15 cellular contexts compared by ENCODE assay signal in genomic region chr1:77534456-77534855, GRCh38.
A peak's percentile ranks its signal among the peaks of the same experiment; 100 is the strongest.
DNase-seq lines count a peak whose midpoint lies in the region; ATAC-seq and TF ChIP-seq lines count a peak whose summit lies in the region.
"Had no signal": no experiment of that assay in that cellular context is flagged by ENCODE, and none has a peak within 500 bp of the region (broad histone marks: within the 10 kb centered on the region; RNA-seq: fewer than 3 reads in every experiment).

No MANE protein-coding gene starts in this region.

- no peaks in the 10 kb centered on the region for H4K20me1 ChIP-seq in HCT116 (ENCODE audit: insufficient read depth)
- no peaks in the 10 kb centered on the region for H4K20me1 ChIP-seq in OCI-LY3 (ENCODE audit: insufficient read depth, low read length)

- no peak overlapping the region for H3K4me3 ChIP-seq in HCT116 (replicated peaks in 1 of 2; ENCODE audit: low read depth in 1 of 2, low read length in 2 of 2)
- H3K4me3 ChIP-seq in OCI-LY3 (ENCODE audit: low read length): peak overlapping the region; percentile 67
- no peak overlapping the region for H3K4me3 ChIP-seq in dorsolateral prefrontal cortex
- no peak overlapping the region for H3K4me3 ChIP-seq in neutrophil (ENCODE audit: low read depth in 1 of 2, low read length in 1 of 2)
- no peak overlapping the region for H3K4me3 ChIP-seq in H7 (ENCODE audit: insufficient read depth, low read depth, low read length)

- TF ChIP-seq CTCF in HCT116 (IDR thresholded peaks at IDR 0.05 in 2 of 3, conservative IDR thresholded peaks at IDR 0.05 in 1 of 3; ENCODE audit: borderline replicate concordance in 1 of 3, insufficient read depth in 1 of 3, low read depth in 2 of 3, low read length in 2 of 3) (no peak), OCI-LY3 (IDR thresholded peaks at IDR 0.05; ENCODE audit: low read depth, low read length) (no peak), dorsolateral prefrontal cortex (IDR thresholded peaks at IDR 0.05 in 54 of 56, conservative IDR thresholded peaks at IDR 0.05 in 2 of 56; ENCODE audit: low read depth in 1 of 56, partially characterized antibody in 56 of 56) (no peak), neutrophil (IDR thresholded peaks at IDR 0.05) (no peak)

- H3K9me3 Mint-ChIP-seq in activated CD4-positive, alpha-beta memory T cell treated with anti-CD3 and anti-CD28 coated beads for 36 hours: no peaks in the 10 kb centered on the region
- no peaks in the 10 kb centered on the region for H3K9me3 Mint-ChIP-seq in stimulated activated naive B cell treated with anti-CD40 and anti-IgM and Interleukin-4, amounts not matched to agents 10 μg/mL and 1 μg/mL and 100 μg/mL, for 72 hours
- H3K9me3 Mint-ChIP-seq: T-helper 1 cell treated with Interleukin-12 subunit alpha and Interleukin-12 subunit beta and Interleukin-4 antibody, amounts not matched to agents 30 μg/mL and 1 μg/mL, for 36 hours had no signal

- no peaks in the 10 kb centered on the region for H3K9me2 ChIP-seq in HCT116 (ENCODE audit: insufficient read depth)

- H3K36me3 ChIP-seq in HCT116 (ENCODE audit: control insufficient read depth in 1 of 2, insufficient read depth in 2 of 2, low read length in 2 of 2) (no peaks in the 10 kb centered on the region), OCI-LY3 (replicated peaks; ENCODE audit: low read depth, low read length) (no peaks in the 10 kb centered on the region), neutrophil (no peaks in the 10 kb centered on the region), H7 (replicated peaks; ENCODE audit: control insufficient read depth, insufficient read depth, low read length) (no peaks in the 10 kb centered on the region)
- H3K36me3 ChIP-seq: brain microvascular endothelial cell had no signal

- no TSS peak for BruUV-seq in HCT116 (replicated peaks; lab: Mats Ljungman, UMichigan)

- H2AFZ ChIP-seq in HCT116 (ENCODE audit: low read depth, low read length, poor library complexity, severe bottlenecking) (peak overlapping the region; percentile 98), OCI-LY3 (ENCODE audit: low read depth, low read length) (no peak overlapping the region)

- H3K9ac ChIP-seq in HCT116 (ENCODE audit: low read length): no peak overlapping the region
- H3K9ac ChIP-seq in OCI-LY3 (ENCODE audit: low read length): no peak overlapping the region

- H3K27me3 ChIP-seq in HCT116 (ENCODE audit: insufficient read depth, low read length): no peaks in the 10 kb centered on the region
- H3K27me3 ChIP-seq in OCI-LY3 (ENCODE audit: low read depth, low read length): no peaks in the 10 kb centered on the region
- no peaks in the 10 kb centered on the region for H3K27me3 ChIP-seq in dorsolateral prefrontal cortex
- H3K27me3 ChIP-seq in neutrophil: no peaks in the 10 kb centered on the region
- H3K27me3 ChIP-seq in H7 (ENCODE audit: control insufficient read depth, insufficient read depth, low read length): no peaks in the 10 kb centered on the region
- H3K27me3 ChIP-seq: brain microvascular endothelial cell had no signal

- CTCF ChIA-PET in HCT116 (lab: Charles Lee): interaction anchor here (0.6 to 1.5 kb wide), 2 partner anchors 7 to 245 kb away, joined by 4 to 7 read pairs; partner anchors contain the start of gene MIGA1
- CTCF ChIA-PET in activated CD4-positive, alpha-beta memory T cell treated with anti-CD3 and anti-CD28 coated beads for 36 hours (lab: Charles Lee): interaction anchor here (1.1 kb wide), 1 partner anchor 445 kb away, joined by 3 read pairs; no protein-coding TSS in a partner anchor

- H3K4me1 ChIP-seq in HCT116 (ENCODE audit: control insufficient read depth in 1 of 2, insufficient read depth in 2 of 2, low read length in 2 of 2) (peaks cover 19 to 57% of the 10 kb centered on the region in 2 experiments), OCI-LY3 (ENCODE audit: low read length) (peaks cover 10% of the 10 kb centered on the region), neutrophil (ENCODE audit: control insufficient read depth in 1 of 2, insufficient read depth in 1 of 2, low read depth in 1 of 2, low read length in 1 of 2) (peaks cover 19 to 20% of the 10 kb centered on the region in 2 experiments)

- H3K27ac ChIP-seq in HCT116 (ENCODE audit: low read depth, low read length) (no peak overlapping the region), OCI-LY3 (ENCODE audit: low read length) (no peak overlapping the region), dorsolateral prefrontal cortex (peak overlapping the region in 56 of 59 donors; percentile 1 to 94 (median 82)), neutrophil (peak overlapping the region; percentile 63)
- H3K27ac ChIP-seq: brain microvascular endothelial cell had no signal

- no peaks in the 10 kb centered on the region for H3K27me3 Mint-ChIP-seq in activated CD4-positive, alpha-beta memory T cell treated with anti-CD3 and anti-CD28 coated beads for 36 hours
- H3K27me3 Mint-ChIP-seq in stimulated activated naive B cell treated with anti-CD40 and anti-IgM and Interleukin-4, amounts not matched to agents 10 μg/mL and 1 μg/mL and 100 μg/mL, for 72 hours: peaks cover 4 to 5% of the 10 kb centered on the region in 2 donors
- H3K27me3 Mint-ChIP-seq: activated CD4-positive, alpha-beta T cell treated with anti-CD3 and anti-CD28 coated beads for 36 hours had no signal

- POLR2A ChIA-PET in HCT116 (lab: Charles Lee): no interaction called here
- POLR2A ChIA-PET in activated CD4-positive, alpha-beta memory T cell treated with anti-CD3 and anti-CD28 coated beads for 36 hours (lab: Charles Lee): no interaction called here

- intact Hi-C loops in HCT116 (cut with micrococcal nuclease): loop anchor here (10.0 kb wide), 2 partner anchors 370 to 580 kb away; no protein-coding TSS in a partner anchor
- intact Hi-C loops in dorsolateral prefrontal cortex (cut with DNase I): loop anchor here (5.0 to 10.0 kb wide), 6 partner anchors 137 to 387 kb away; partner anchors contain the start of genes AK5 (in 2 of the 2) and ZZZ3 (in 1 of the 2)
- intact Hi-C loops in activated CD4-positive, alpha-beta memory T cell treated with anti-CD3 and anti-CD28 coated beads for 36 hours (cut with micrococcal nuclease): loop anchor here (10.0 kb wide), 1 partner anchor 250 kb away; the partner anchor contains the start of gene AK5

- no peak for TF ChIP-seq RAD21 in HCT116 (IDR thresholded peaks at IDR 0.05; ENCODE audit: low read depth)

- no peaks in the 10 kb centered on the region for H3K36me3 Mint-ChIP-seq in activated CD4-positive, alpha-beta memory T cell treated with anti-CD3 and anti-CD28 coated beads for 36 hours
- no peaks in the 10 kb centered on the region for H3K36me3 Mint-ChIP-seq in stimulated activated naive B cell treated with anti-CD40 and anti-IgM and Interleukin-4, amounts not matched to agents 10 μg/mL and 1 μg/mL and 100 μg/mL, for 72 hours

- no peak overlapping the region for H3K4me3 Mint-ChIP-seq in activated CD4-positive, alpha-beta memory T cell treated with anti-CD3 and anti-CD28 coated beads for 36 hours
- H3K4me3 Mint-ChIP-seq in stimulated activated naive B cell treated with anti-CD40 and anti-IgM and Interleukin-4, amounts not matched to agents 10 μg/mL and 1 μg/mL and 100 μg/mL, for 72 hours: no peak overlapping the region
- H3K4me3 Mint-ChIP-seq: activated CD4-positive, alpha-beta T cell treated with anti-CD3 and anti-CD28 coated beads for 36 hours; B cell; T-helper 1 cell treated with Interleukin-12 subunit alpha and Interleukin-12 subunit beta and Interleukin-4 antibody, amounts not matched to agents 30 μg/mL and 1 μg/mL, for 36 hours had no signal

- H3K79me2 ChIP-seq in HCT116 (ENCODE audit: insufficient read depth, low read length) (no peaks in the 10 kb centered on the region), OCI-LY3 (ENCODE audit: low read length) (no peaks in the 10 kb centered on the region)

- H3K9me3 ChIP-seq in HCT116 (ENCODE audit: control insufficient read depth in 1 of 2, insufficient read depth in 1 of 2, low read depth in 1 of 2, low read length in 2 of 2): no peaks in the 10 kb centered on the region
- H3K9me3 ChIP-seq in OCI-LY3 (ENCODE audit: insufficient read depth, low read length): no peaks in the 10 kb centered on the region
- H3K9me3 ChIP-seq in neutrophil: no peaks in the 10 kb centered on the region

- TF ChIP-seq POLR2A in HCT116 (IDR thresholded peaks at IDR 0.05; ENCODE audit: borderline replicate concordance, extremely low read depth, insufficient read depth, insufficient read length): no peak

- peaks cover 4% of the 10 kb centered on the region for H3K4me1 Mint-ChIP-seq in activated CD4-positive, alpha-beta memory T cell treated with anti-CD3 and anti-CD28 coated beads for 36 hours (ENCODE audit: low read depth)
- peaks cover 8 to 13% of the 10 kb centered on the region in 2 donors for H3K4me1 Mint-ChIP-seq in stimulated activated naive B cell treated with anti-CD40 and anti-IgM and Interleukin-4, amounts not matched to agents 10 μg/mL and 1 μg/mL and 100 μg/mL, for 72 hours

- ATAC-seq in HCT116: no peak
- ATAC-seq in stimulated activated naive B cell treated with anti-CD40 and anti-IgM and Interleukin-4, amounts not matched to agents 10 μg/mL and 1 μg/mL and 100 μg/mL, for 72 hours (replicated peaks): no peak

- no peak overlapping the region for H3K27ac Mint-ChIP-seq in activated CD4-positive, alpha-beta memory T cell treated with anti-CD3 and anti-CD28 coated beads for 36 hours
- no peak overlapping the region for H3K27ac Mint-ChIP-seq in stimulated activated naive B cell treated with anti-CD40 and anti-IgM and Interleukin-4, amounts not matched to agents 10 μg/mL and 1 μg/mL and 100 μg/mL, for 72 hours
- H3K27ac Mint-ChIP-seq: activated CD4-positive, alpha-beta T cell treated with anti-CD3 and anti-CD28 coated beads for 36 hours; B cell; T-helper 1 cell treated with Interleukin-12 subunit alpha and Interleukin-12 subunit beta and Interleukin-4 antibody, amounts not matched to agents 30 μg/mL and 1 μg/mL, for 36 hours had no signal

- H3K4me2 ChIP-seq in HCT116 (ENCODE audit: low read length) (no peak overlapping the region), OCI-LY3 (ENCODE audit: low read length) (peak overlapping the region; percentile 64)

- DNase-seq in HCT116 (ENCODE audit: low read depth, low spot score) (no peak), dorsolateral prefrontal cortex (no peak), NCI-H526 (lab: John Stamatoyannopoulos, UW) (no peak), H7 (no peak)
- DNase-seq in activated CD4-positive, alpha-beta memory T cell treated with anti-CD3 and anti-CD28 coated beads for 36 hours: no peak
- DNase-seq in stimulated activated naive B cell treated with anti-CD40 and anti-IgM and Interleukin-4, amounts not matched to agents 10 μg/mL and 1 μg/mL and 100 μg/mL, for 72 hours: no peak
- DNase-seq: activated CD4-positive, alpha-beta T cell treated with anti-CD3 and anti-CD28 coated beads for 36 hours; activated naive CD4-positive, alpha-beta T cell treated with Interleukin-2 at 50 U/mL for 16 hours; brain microvascular endothelial cell; NCI-H187 treated with DMSO at 0.1 percent for 48 hours; stimulated activated CD4-positive, alpha-beta T cell treated with anti-CD3 and anti-CD28 coated beads, Interleukin-15, amount 100 ng/mL, for 24 hours had no signal

- RAD21 ChIA-PET in HCT116 (lab: Charles Lee; ENCODE audit: low non-redundant PET in 1 of 2, low total read pairs in 2 of 2, uncharacterized antibody in 2 of 2, unreplicated experiment in 2 of 2): no interaction called here

TF ChIP-seq in HCT116, 20 proteins besides CTCF, POLR2A, EP300 and RAD21 (continues in another document):
- TF ChIP-seq YY1 (IDR thresholded peaks at IDR 0.05; ENCODE audit: extremely low read depth, insufficient replicate concordance, low read depth, low read length) (no peak), ZNF274 (IDR thresholded peaks at IDR 0.05; ENCODE audit: low read depth, low read length) (no peak)

Comparison
In these comparisons a context has a peak if more than half of its experiments do, and no peak if none do; other contexts are left out.
1. H3K27ac ChIP-seq: peak in dorsolateral prefrontal cortex (56 of 59) and neutrophil (single experiment); none in HCT116 (single experiment) and OCI-LY3 (single experiment).